ENCODE assay signal across 6 cellular contexts in genomic region chr3:25390605-25391004, GRCh38. TPM values are rescaled to one million over a fixed set of nuclear protein-coding genes. Genes with fewer than 3 reads are reported as not detected.
"Had no signal": no experiment of that assay in that cellular context is flagged by ENCODE, and none has a peak within 500 bp of the region (broad histone marks: within the 10 kb centered on the region; RNA-seq: fewer than 3 reads in every experiment).

No MANE protein-coding gene starts in this region.

- ATAC-seq: HepG2, K562 had no signal

- DNase-seq: IMR-90, KBM-7 had no signal

- H3K27ac ChIP-seq: HL-60 had no signal

RNA-seq across cellular contexts. Expression of gene RARB, which starts 37.5 kb away (rescaled TPM):
- total RNA-seq: HepG2, HT-29 had no signal
